1 cellular context compared by ENCODE assay signal in genomic region chr1:245953876-245954660, GRCh38.
TF ChIP-seq lines count a peak whose summit lies in the region.

No MANE protein-coding gene starts in this region.

TF ChIP-seq in IMR-90, 13 proteins besides CTCF, POLR2A, EP300 and RAD21 (continued from another document):
- TF ChIP-seq BHLHE40 (IDR thresholded peaks at IDR 0.05; ENCODE audit: low read depth, low read length), result no peak
- TF ChIP-seq FOS (IDR thresholded peaks at IDR 0.05; ENCODE audit: low read depth, low read length), result no peak
- TF ChIP-seq RFX5 (IDR thresholded peaks at IDR 0.05; ENCODE audit: low read depth, low read length), result no peak
- TF ChIP-seq SMC3 (IDR thresholded peaks at IDR 0.05; ENCODE audit: low read depth, low read length), result no peak
- TF ChIP-seq MAFK (IDR thresholded peaks at IDR 0.05; ENCODE audit: low read depth, low read length), result no peak
- TF ChIP-seq CHD1 (IDR thresholded peaks at IDR 0.05; ENCODE audit: low read depth, low read length), result no peak
